10 cellular contexts compared by ENCODE assay signal in genomic region chr2:176093145-176093888, GRCh38. TPM values are rescaled to one million over a fixed set of nuclear protein-coding genes. Genes with fewer than 3 reads are reported as not detected.
DNase-seq lines count a peak whose midpoint lies in the region; TF ChIP-seq lines count a peak whose summit lies in the region.
"Had no signal": no experiment of that assay in that cellular context is flagged by ENCODE, and none has a peak within 500 bp of the region (broad histone marks: within the 10 kb centered on the region; RNA-seq: fewer than 3 reads in every experiment).

No MANE protein-coding gene starts in this region.

- peaks cover 37% of the 10 kb centered on the region for H3K4me1 Mint-ChIP-seq in activated naive CD4-positive, alpha-beta T cell treated with anti-CD3 and anti-CD28 coated beads, Interleukin-2, amount 50 U/mL, for 24 hours

- peaks cover 75% of the 10 kb centered on the region for H3K27me3 Mint-ChIP-seq in activated naive CD4-positive, alpha-beta T cell treated with anti-CD3 and anti-CD28 coated beads, Interleukin-2, amount 50 U/mL, for 24 hours

- H3K4me3 ChIP-seq in iPS-18c (ENCODE audit: insufficient read depth, low read depth, low read length) (peak overlapping the region; percentile 24; the same call in 1 of the 2 replicates), testis (peak overlapping the region; percentile 14 to 29)

- TF ChIP-seq POLR2A in testis (IDR thresholded peaks at IDR 0.05): no peak

- H3K27ac Mint-ChIP-seq in activated naive CD4-positive, alpha-beta T cell treated with anti-CD3 and anti-CD28 coated beads, Interleukin-2, amount 50 U/mL, for 24 hours: no peak overlapping the region

- 5 to 11% methylated on average over 11 to 52 of the region's 52 CpGs for WGBS in testis, 2 donors

- intact Hi-C loops in testis (cut with DNase I; ENCODE audit: low total_unique reads): no loop called here

- DNase-seq in activated naive CD4-positive, alpha-beta T cell treated with Interleukin-2 at 50 U/mL for 16 hours: no peak
- peak; percentile 32 for DNase-seq in NCI-H2227 treated with DMSO at 0.1 percent for 48 hours (lab: John Stamatoyannopoulos, UW)
- DNase-seq in testis: no peak
- no peak for DNase-seq in NCI-H2081 (lab: John Stamatoyannopoulos, UW)
- no peak for DNase-seq in NCI-H226
- DNase-seq in GM19238 (ENCODE audit: insufficient read length, low spot score): no peak

- peaks cover 6% of the 10 kb centered on the region for H3K27me3 ChIP-seq in testis

- peak overlapping the region; percentile 9 for H3K4me3 Mint-ChIP-seq in activated naive CD4-positive, alpha-beta T cell treated with anti-CD3 and anti-CD28 coated beads, Interleukin-2, amount 50 U/mL, for 24 hours

- no peaks in the 10 kb centered on the region for H3K36me3 ChIP-seq in testis (ENCODE audit: low read depth, missing control alignments)

- H3K9me3 Mint-ChIP-seq in activated naive CD4-positive, alpha-beta T cell treated with anti-CD3 and anti-CD28 coated beads, Interleukin-2, amount 50 U/mL, for 24 hours: peaks cover 5% of the 10 kb centered on the region

- peaks cover 13% of the 10 kb centered on the region for H3K4me1 ChIP-seq in testis
- H3K4me1 ChIP-seq: parathyroid adenoma had no signal

- H3K9me3 ChIP-seq in iPS-18c (ENCODE audit: control insufficient read depth, insufficient read depth, low read length): peaks cover 4% of the 10 kb centered on the region
- H3K9me3 ChIP-seq in testis: no peaks in the 10 kb centered on the region

- TF ChIP-seq CTCF in testis (IDR thresholded peaks at IDR 0.05): no peak

- H3K27ac ChIP-seq in testis: no peak overlapping the region
- H3K27ac ChIP-seq: parathyroid adenoma had no signal

- H3K36me3 Mint-ChIP-seq in activated naive CD4-positive, alpha-beta T cell treated with anti-CD3 and anti-CD28 coated beads, Interleukin-2, amount 50 U/mL, for 24 hours: peaks cover 3% of the 10 kb centered on the region

RNA-seq across cellular contexts. Expression of gene HOXD13, which starts 0.8 kb away (rescaled TPM):
- under 1 TPM in 1 of 2 donors, not detected in 1; 0.31 TPM for total RNA-seq in testis
- polyA plus RNA-seq in testis (ENCODE audit: insufficient read depth, low read depth, low replicate concordance): 0.36 TPM
- total RNA-seq: aorta had no signal
- polyA plus RNA-seq: aorta had no signal

RNA-seq across cellular contexts. Expression of gene HOXD12, which starts 6.3 kb away (rescaled TPM):
- total RNA-seq in testis: not detected
- not detected for polyA plus RNA-seq in testis (ENCODE audit: insufficient read depth, low read depth, low replicate concordance)
- total RNA-seq: aorta had no signal
- polyA plus RNA-seq: aorta had no signal

RNA-seq across cellular contexts. Expression of gene EVX2, which starts 9.6 kb away (rescaled TPM):
- total RNA-seq in testis: 1 to 10 TPM; 1.5 to 3.1 TPM
- 2.3 TPM for polyA plus RNA-seq in testis (ENCODE audit: insufficient read depth, low read depth, low replicate concordance)
- total RNA-seq: aorta had no signal
- polyA plus RNA-seq: aorta had no signal

RNA-seq across cellular contexts. Expression of gene HOXD11, which starts 13.8 kb away (rescaled TPM):
- total RNA-seq in testis: 1 to 10 TPM in 1 of 2 donors, under 1 TPM in 1; 0.62 to 1.7 TPM
- polyA plus RNA-seq in testis (ENCODE audit: insufficient read depth, low read depth, low replicate concordance): 0.29 TPM
- polyA plus RNA-seq: aorta had no signal

RNA-seq across cellular contexts. Expression of gene HOXD10, which starts 23.3 kb away (rescaled TPM):
- 1 to 10 TPM; 2.7 to 3.3 TPM for total RNA-seq in testis
- polyA plus RNA-seq in testis (ENCODE audit: insufficient read depth, low read depth, low replicate concordance): 0.92 TPM
- polyA plus RNA-seq: aorta had no signal
